In genomic region chr14:23154876-23155587, GRCh38 we compare ENCODE assay signal across 8 cellular contexts. TPM values are rescaled to one million over a fixed set of nuclear protein-coding genes. Genes with fewer than 3 reads are reported as not detected.
DNase-seq lines count a peak whose midpoint lies in the region; ATAC-seq and FAIRE-seq lines count a peak whose summit lies in the region.

No MANE protein-coding gene starts in this region.

- FAIRE-seq in RCC 7860 (lab: Jason Lieb, UNC), result no peak

- no peaks in the 10 kb centered on the region for H3K9me3 ChIP-seq in effector memory CD4-positive, alpha-beta T cell (ENCODE audit: control insufficient read depth, low read length)

- peak overlapping the region in 9 of 10 donors; percentile 38 to 74 (median 66) for H3K27ac Mint-ChIP-seq in naive thymus-derived CD8-positive, alpha-beta T cell

- H3K4me1 ChIP-seq in effector memory CD4-positive, alpha-beta T cell (ENCODE audit: control insufficient read depth, insufficient read depth, low read length, poor library complexity, severe bottlenecking), result peaks cover 11% of the 10 kb centered on the region

- H3K4me1 Mint-ChIP-seq in naive thymus-derived CD8-positive, alpha-beta T cell, result peaks cover 16 to 35% (median 28%) of the 10 kb centered on the region in 4 donors
- peaks cover 24% of the 10 kb centered on the region for H3K4me1 Mint-ChIP-seq in activated T-cell treated with anti-CD3 and anti-CD28 coated beads, Interleukin-2, amount 50 U/mL, for 4 hours (ENCODE audit: low read depth)

- no peak overlapping the region for H3K4me3 ChIP-seq in effector memory CD4-positive, alpha-beta T cell (ENCODE audit: insufficient read depth, low read depth, low read length, poor library complexity, severe bottlenecking)

- no peaks in the 10 kb centered on the region for H3K9me3 Mint-ChIP-seq in naive thymus-derived CD8-positive, alpha-beta T cell
- H3K9me3 Mint-ChIP-seq in activated T-cell treated with anti-CD3 and anti-CD28 coated beads, Interleukin-2, amount 50 U/mL, for 4 hours, result no peaks in the 10 kb centered on the region

- DNase-seq in ELR (ENCODE audit: low read depth) (peak; percentile 69), RCC 7860 (ENCODE audit: low spot score) (peak; percentile 45), fibroblast of peridontal ligament (ENCODE audit: extremely low read depth) (peak; percentile 97), NCI-H146 (lab: John Stamatoyannopoulos, UW) (no peak), COLO829 (ENCODE audit: low spot score) (no peak)
- DNase-seq in naive thymus-derived CD8-positive, alpha-beta T cell, result peak in 3 of 10 donors; percentile 15 to 21 (median 17)
- no peak for DNase-seq in effector memory CD4-positive, alpha-beta T cell
- no peak for DNase-seq in activated T-cell treated with anti-CD3 and anti-CD28 coated beads, Interleukin-2, amount 50 U/mL, for 4 hours

- POLR2A ChIA-PET in naive thymus-derived CD8-positive, alpha-beta T cell (lab: Charles Lee), result interaction anchor here (0.5 to 1.5 kb wide), 3 partner anchors 35 to 519 kb away, joined by 3 to 7 read pairs (median 7); no protein-coding TSS in a partner anchor

- H3K27me3 Mint-ChIP-seq in naive thymus-derived CD8-positive, alpha-beta T cell, result peaks cover 0 to 4% (median 2%) of the 10 kb centered on the region in 5 donors
- H3K27me3 Mint-ChIP-seq in activated T-cell treated with anti-CD3 and anti-CD28 coated beads, Interleukin-2, amount 50 U/mL, for 4 hours (ENCODE audit: low read depth), result peaks cover 9% of the 10 kb centered on the region

- peak overlapping the region in 9 of 10 donors; percentile 37 to 76 (median 60) for H3K4me3 Mint-ChIP-seq in naive thymus-derived CD8-positive, alpha-beta T cell
- no peak overlapping the region for H3K4me3 Mint-ChIP-seq in activated T-cell treated with anti-CD3 and anti-CD28 coated beads, Interleukin-2, amount 50 U/mL, for 4 hours

- H3K36me3 ChIP-seq in effector memory CD4-positive, alpha-beta T cell (ENCODE audit: control insufficient read depth, insufficient read depth, low read length), result no peaks in the 10 kb centered on the region

- peak; percentile 35 to 56 for ATAC-seq in naive thymus-derived CD8-positive, alpha-beta T cell
- no peak for ATAC-seq in activated T-cell treated with anti-CD3 and anti-CD28 coated beads, Interleukin-2, amount 50 U/mL, for 4 hours

- no peaks in the 10 kb centered on the region for H3K27me3 ChIP-seq in effector memory CD4-positive, alpha-beta T cell (replicated peaks; ENCODE audit: control insufficient read depth, insufficient read depth, low read length, poor library complexity, severe bottlenecking)

- no peak overlapping the region for H3K27ac ChIP-seq in effector memory CD4-positive, alpha-beta T cell (ENCODE audit: insufficient read depth, low read length, poor library complexity, severe bottlenecking)

- H3K36me3 Mint-ChIP-seq in naive thymus-derived CD8-positive, alpha-beta T cell, result no peaks in the 10 kb centered on the region
- no peaks in the 10 kb centered on the region for H3K36me3 Mint-ChIP-seq in activated T-cell treated with anti-CD3 and anti-CD28 coated beads, Interleukin-2, amount 50 U/mL, for 4 hours (ENCODE audit: insufficient read depth)

RNA-seq across cellular contexts. Expression of gene SLC7A8, which starts 28.4 kb away (rescaled TPM):
- total RNA-seq in naive thymus-derived CD8-positive, alpha-beta T cell, result 1 to 10 TPM; 7.2 to 7.9 TPM
- polyA plus RNA-seq in naive thymus-derived CD8-positive, alpha-beta T cell, result 10 to 100 TPM in 2 of 3 donors, 1 to 10 TPM in 1; 4.0 to 12.8 (median 10.9) TPM
- 1 to 10 TPM in 2 of 3 donors, under 1 TPM in 1; 0.81 to 1.5 (median 1.4) TPM for total RNA-seq in activated T-cell treated with anti-CD3 and anti-CD28 coated beads, Interleukin-2, amount 50 U/mL, for 4 hours

RNA-seq across cellular contexts. Expression of gene CEBPE, which starts 36.0 kb away (rescaled TPM):
- 1 to 10 TPM; 1.5 to 1.8 TPM for total RNA-seq in naive thymus-derived CD8-positive, alpha-beta T cell
- 1 to 10 TPM in 2 of 3 donors, under 1 TPM in 1; 0.66 to 2.4 (median 1.6) TPM for polyA plus RNA-seq in naive thymus-derived CD8-positive, alpha-beta T cell
- not detected for total RNA-seq in activated T-cell treated with anti-CD3 and anti-CD28 coated beads, Interleukin-2, amount 50 U/mL, for 4 hours

RNA-seq across cellular contexts. Expression of gene CIROP, which starts 50.2 kb away (rescaled TPM):
- total RNA-seq in naive thymus-derived CD8-positive, alpha-beta T cell, result not detected
- not detected for polyA plus RNA-seq in naive thymus-derived CD8-positive, alpha-beta T cell
- total RNA-seq in activated T-cell treated with anti-CD3 and anti-CD28 coated beads, Interleukin-2, amount 50 U/mL, for 4 hours, result not detected

RNA-seq across cellular contexts. Expression of gene C14orf119, which starts 59.7 kb away (rescaled TPM):
- 10 to 100 TPM; 39.4 to 49.0 TPM for total RNA-seq in naive thymus-derived CD8-positive, alpha-beta T cell
- polyA plus RNA-seq in naive thymus-derived CD8-positive, alpha-beta T cell, result 100 to 1,000 TPM in 1 of 3 donors, 10 to 100 TPM in 2; 62.7 to 122 (median 78.5) TPM
- total RNA-seq in activated T-cell treated with anti-CD3 and anti-CD28 coated beads, Interleukin-2, amount 50 U/mL, for 4 hours, result 10 to 100 TPM; 34.6 to 39.9 (median 36.9) TPM

Comparison
In these comparisons a context has a peak if more than half of its experiments do, and no peak if none do; other contexts are left out.
1. DNase-seq: peak in ELR (single experiment), RCC 7860 (single experiment) and fibroblast of peridontal ligament (single experiment); none in NCI-H146 (single experiment), effector memory CD4-positive, alpha-beta T cell (0 of 3), activated T-cell treated with anti-CD3 and anti-CD28 coated beads, Interleukin-2, amount 50 U/mL, for 4 hours (single experiment) and COLO829 (single experiment).
2. ATAC-seq: peak in naive thymus-derived CD8-positive, alpha-beta T cell (2 of 2); none in activated T-cell treated with anti-CD3 and anti-CD28 coated beads, Interleukin-2, amount 50 U/mL, for 4 hours (0 of 2).